In genomic region chr21:43699933-43700599, GRCh38 we compare ENCODE assay signal across 19 cellular contexts.
"Had no signal": no experiment of that assay in that cellular context is flagged by ENCODE, and none has a peak within 500 bp of the region (broad histone marks: within the 10 kb centered on the region; RNA-seq: fewer than 3 reads in every experiment).

No MANE protein-coding gene starts in this region.

- DNase-seq: activated CD4-positive, alpha-beta memory T cell treated with anti-CD3 and anti-CD28 coated beads for 36 hours; activated CD4-positive, alpha-beta T cell treated with anti-CD3 and anti-CD28 coated beads for 36 hours; activated CD8-positive, alpha-beta memory T cell treated with anti-CD3 and anti-CD28 coated beads, Interleukin-2, amount 10 ng/mL, durations not matched to agents 7 days and 5 days; activated effector memory CD4-positive, alpha-beta T cell treated with anti-CD3 and anti-CD28 coated beads, Interleukin-2, amount 50 U/mL, for 16 hours; activated T-cell treated with anti-CD3 and anti-CD28 coated beads, Interleukin-2, amount 50 U/mL, for 4 hours; left ventricle myocardium inferior; mesendoderm; ovary; sigmoid colon; stimulated activated CD4-positive, alpha-beta T cell treated with anti-CD3 and anti-CD28 coated beads, Interleukin-1b, Interleukin-23, amount 100 ng/mL, for 48 hours; stomach; T-helper 17 cell; thyroid gland had no signal

- H3K9me3 Mint-ChIP-seq: activated CD4-positive, alpha-beta memory T cell treated with anti-CD3 and anti-CD28 coated beads for 36 hours; activated naive CD4-positive, alpha-beta T cell treated with anti-CD3 and anti-CD28 coated beads, Interleukin-2, amount 50 U/mL, for 72 hours; activated T-cell treated with anti-CD3 and anti-CD28 coated beads, Interleukin-2, amount 50 U/mL, for 4 hours; brain; nephron had no signal

- FAIRE-seq: endometrium, urothelium cell line had no signal

- H3K36me3 ChIP-seq: ovary, thyroid gland had no signal

- ATAC-seq: activated CD4-positive, alpha-beta T cell treated with anti-CD3 and anti-CD28 coated beads for 36 hours; activated T-cell treated with anti-CD3 and anti-CD28 coated beads, Interleukin-2, amount 50 U/mL, for 4 hours; esophagus mucosa; T-helper 17 cell had no signal

- H3K9me3 ChIP-seq: left ventricle myocardium inferior, ovary, sigmoid colon, stomach, thyroid gland had no signal

- H3K27me3 Mint-ChIP-seq: activated CD4-positive, alpha-beta T cell treated with anti-CD3 and anti-CD28 coated beads for 36 hours; brain; T-helper 17 cell had no signal

- H3K27me3 ChIP-seq: ovary, stomach, thyroid gland had no signal

- H3K4me1 ChIP-seq: sigmoid colon had no signal

- H3K27ac ChIP-seq: left ventricle myocardium inferior, ovary, sigmoid colon, stomach, thyroid gland had no signal

- H3K4me3 ChIP-seq: left ventricle myocardium inferior, ovary, sigmoid colon, stomach, thyroid gland had no signal

- H3K4me3 Mint-ChIP-seq: activated CD4-positive, alpha-beta memory T cell treated with anti-CD3 and anti-CD28 coated beads for 36 hours; activated CD4-positive, alpha-beta T cell treated with anti-CD3 and anti-CD28 coated beads for 36 hours; activated T-cell treated with anti-CD3 and anti-CD28 coated beads, Interleukin-2, amount 50 U/mL, for 4 hours; brain; nephron; T-helper 17 cell had no signal

- H3K27ac Mint-ChIP-seq: activated CD4-positive, alpha-beta memory T cell treated with anti-CD3 and anti-CD28 coated beads for 36 hours; activated CD4-positive, alpha-beta T cell treated with anti-CD3 and anti-CD28 coated beads for 36 hours; activated naive CD4-positive, alpha-beta T cell treated with anti-CD3 and anti-CD28 coated beads, Interleukin-2, amount 50 U/mL, for 72 hours; T-helper 17 cell had no signal
